Comparison of ENCODE assay signal across 15 cellular contexts in genomic region chr2:217906787-217907186, GRCh38.
A peak's percentile ranks its signal among the peaks of the same experiment; 100 is the strongest.
DNase-seq lines count a peak whose midpoint lies in the region; ATAC-seq and TF ChIP-seq lines count a peak whose summit lies in the region.
"Had no signal": no experiment of that assay in that cellular context is flagged by ENCODE, and none has a peak within 500 bp of the region (broad histone marks: within the 10 kb centered on the region; RNA-seq: fewer than 3 reads in every experiment).

No MANE protein-coding gene starts in this region.

- TF ChIP-seq EP300 in stomach (IDR thresholded peaks at IDR 0.05), result no peak

- peak; percentile 84 for DNase-seq in lower lobe of right lung
- DNase-seq in stomach, result no peak
- no peak for DNase-seq in glomerular visceral epithelial cell (ENCODE audit: extremely low spot score)
- DNase-seq in NCI-H2196 (lab: John Stamatoyannopoulos, UW; ENCODE audit: unreplicated experiment), result no peak
- DNase-seq in foreskin melanocyte, result no peak
- DNase-seq: activated CD8-positive, alpha-beta T cell treated with anti-CD3 and anti-CD28 coated beads for 36 hours; Caco-2; immature natural killer cell; NCI-H2081; NCI-H526 treated with DMSO at 0.1 percent for 48 hours had no signal

- WGBS in esophagus, 2 donors, result 60% methylated on average over 5 of the region's 5 CpGs
- 30 to 80% (median 55%) methylated on average over 5 of the region's 5 CpGs for WGBS in stomach, 5 donors

- H3K4me3 ChIP-seq in BLaER1, result no peak overlapping the region
- no peak overlapping the region for H3K4me3 ChIP-seq in esophagus (ENCODE audit: low read depth in 1 of 2, low read length in 2 of 2)
- no peak overlapping the region for H3K4me3 ChIP-seq in lower lobe of right lung
- no peak overlapping the region for H3K4me3 ChIP-seq in stomach
- H3K4me3 ChIP-seq: A549, GM12878 had no signal

- no peak overlapping the region for H3K9ac ChIP-seq in BLaER1

- H3K4me1 ChIP-seq in BLaER1 (peaks cover 100% of the 10 kb centered on the region), esophagus (ENCODE audit: control insufficient read depth in 2 of 2, insufficient read depth in 2 of 2, low read length in 1 of 2) (peaks cover 10 to 51% of the 10 kb centered on the region in 2 donors), lower lobe of right lung (peaks cover 98% of the 10 kb centered on the region), stomach (peaks cover 77 to 100% (median 91%) of the 10 kb centered on the region in 4 donors)

- peak overlapping the region; percentile 92 for H3K4me2 ChIP-seq in BLaER1
- H3K4me2 ChIP-seq: A549 had no signal

- TF ChIP-seq POLR2A in stomach (IDR thresholded peaks at IDR 0.05), result no peak

- no peak overlapping the region for H3K27ac ChIP-seq in BLaER1
- H3K27ac ChIP-seq in esophagus (ENCODE audit: low read depth in 2 of 2, low read length in 1 of 2), result peak overlapping the region; percentile 61 to 93
- H3K27ac ChIP-seq in lower lobe of right lung, result peak overlapping the region; percentile 87
- H3K27ac ChIP-seq in stomach, result peak overlapping the region in 4 of 5 donors; percentile 88 to 92 (median 92)

- no peaks in the 10 kb centered on the region for H3K9me3 ChIP-seq in BLaER1
- H3K9me3 ChIP-seq in esophagus (ENCODE audit: control insufficient read depth in 2 of 2, insufficient read depth in 1 of 2, low read depth in 1 of 2, low read length in 1 of 2), result no peaks in the 10 kb centered on the region
- no peaks in the 10 kb centered on the region for H3K9me3 ChIP-seq in lower lobe of right lung
- H3K9me3 ChIP-seq in stomach, result no peaks in the 10 kb centered on the region
- H3K9me3 ChIP-seq: Caco-2 had no signal

- intact Hi-C loops in lower lobe of right lung (cut with DNase I), result no loop called here
- intact Hi-C loops in stomach (cut with DNase I; ENCODE audit: low total_unique reads), result no loop called here

- TF ChIP-seq CTCF in lower lobe of right lung (IDR thresholded peaks at IDR 0.05), result no peak
- TF ChIP-seq CTCF in stomach (IDR thresholded peaks at IDR 0.05), result no peak

- H4K20me1 ChIP-seq in BLaER1, result peaks cover 82% of the 10 kb centered on the region

- peak in 1 of 2 donors; percentile 19 for ATAC-seq in lower lobe of right lung
- ATAC-seq in GM18517 (IDR thresholded peaks at IDR 0.05; ENCODE audit: unreplicated experiment), result no peak
- ATAC-seq: A549; activated CD8-positive, alpha-beta T cell treated with anti-CD3 and anti-CD28 coated beads for 36 hours; GM12878 had no signal

- H3K36me3 ChIP-seq in BLaER1 (no peaks in the 10 kb centered on the region), esophagus (ENCODE audit: control insufficient read depth in 2 of 2, insufficient read depth in 2 of 2, low read length in 1 of 2) (no peaks in the 10 kb centered on the region), lower lobe of right lung (peaks cover 29% of the 10 kb centered on the region), stomach (peaks cover 0 to 12% (median 7%) of the 10 kb centered on the region in 4 donors)

- H3K27me3 ChIP-seq in BLaER1 (peaks cover 8% of the 10 kb centered on the region; the same call in 1 of the 2 replicates), esophagus (ENCODE audit: control insufficient read depth in 1 of 2, insufficient read depth in 2 of 2, low read length in 2 of 2) (no peaks in the 10 kb centered on the region), lower lobe of right lung (ENCODE audit: low read depth) (no peaks in the 10 kb centered on the region), stomach (no peaks in the 10 kb centered on the region)
